Comparison of ENCODE assay signal across 17 cellular contexts in genomic region chr3:32181370-32181769, GRCh38. TPM values are rescaled to one million over a fixed set of nuclear protein-coding genes. Genes with fewer than 3 reads are reported as not detected.
"Had no signal": no experiment of that assay in that cellular context is flagged by ENCODE, and none has a peak within 500 bp of the region (broad histone marks: within the 10 kb centered on the region; RNA-seq: fewer than 3 reads in every experiment).

No MANE protein-coding gene starts in this region.

- ATAC-seq: activated CD8-positive, alpha-beta memory T cell treated with anti-CD3 and anti-CD28 coated beads, Interleukin-2, amount 10 ng/mL, durations not matched to agents 7 days and 5 days; activated naive CD4-positive, alpha-beta T cell treated with anti-CD3 and anti-CD28 coated beads, Interleukin-2, amount 50 U/mL, for 72 hours; gastroesophageal sphincter; left ventricle myocardium superior had no signal

- DNase-seq: activated CD4-positive, alpha-beta T cell treated with anti-CD3 and anti-CD28 coated beads, Interleukin-2, amount 50 U/mL, for 48 hours; activated CD4-positive, CD25-positive, alpha-beta regulatory T cell treated with anti-CD3 and anti-CD28 coated beads, Interleukin-2, amount 50 U/mL, for 72 hours; activated CD8-positive, alpha-beta memory T cell treated with anti-CD3 and anti-CD28 coated beads, Interleukin-2, amount 10 ng/mL, durations not matched to agents 7 days and 5 days; activated effector memory CD4-positive, alpha-beta T cell treated with Interleukin-2 at 50 U/mL for 16 hours; activated T-cell treated with anti-CD3 and anti-CD28 coated beads, Interleukin-2, amount 50 U/mL, for 24 hours; amniotic stem cell; cortex of kidney; effector memory CD4-positive, alpha-beta T cell; left ventricle myocardium superior; mesenchymal stem cell; thyroid gland; uterus had no signal

- H3K27me3 ChIP-seq: thyroid gland, uterus had no signal

- H3K4me1 ChIP-seq: uterus had no signal

- H3K4me3 ChIP-seq: gastroesophageal sphincter, thyroid gland, uterus had no signal

- H3K27ac ChIP-seq: epithelial cell of prostate, gastroesophageal sphincter, thyroid gland, uterus had no signal

- H3K36me3 ChIP-seq: gastroesophageal sphincter, thyroid gland, uterus had no signal

- H3K9me3 ChIP-seq: gastroesophageal sphincter, thyroid gland, uterus had no signal

RNA-seq across cellular contexts. Expression of gene CMTM8, which starts 57.1 kb away (rescaled TPM):
- total RNA-seq: skeletal muscle tissue had no signal
- polyA plus RNA-seq: neural cell had no signal
